In genomic region chr3:72446406-72447058, GRCh38 we compare ENCODE assay signal across 8 cellular contexts. TPM values are rescaled to one million over a fixed set of nuclear protein-coding genes. Genes with fewer than 3 reads are reported as not detected.
DNase-seq lines count a peak whose midpoint lies in the region; ATAC-seq, FAIRE-seq and TF ChIP-seq lines count a peak whose summit lies in the region.

Gene RYBP, minus strand, starts transcription at chr3:72446621.

- peak within 1 kb of the TSS; percentile 92 to 95 (median 94) for H3K4me3 Mint-ChIP-seq in immature natural killer cell

- peak in 1 of 2 experiments; percentile 26; a peak in 1 of 4 replicates for TF ChIP-seq RAD21 in K562 (CRISPR knock-in tag; conservative IDR thresholded peaks at IDR 0.05 in 1 of 2, IDR thresholded peaks at IDR 0.05 in 1 of 2)

- peaks cover 34% of the 10 kb centered on the region; the same call in 1 of the 2 replicates for H4K20me1 ChIP-seq in K562 (replicated peaks; ENCODE audit: control insufficient read depth, insufficient read depth, low read length)

- TF ChIP-seq CTCF in K562 (IDR thresholded peaks at IDR 0.05 in 2 of 3, conservative IDR thresholded peaks at IDR 0.05 in 1 of 3; ENCODE audit: insufficient read depth in 2 of 3, low read depth in 1 of 3, low read length in 3 of 3): peak in 1 of 3 experiments; percentile 46; a peak in 2 of 6 replicates

- H3K27ac ChIP-seq in K562 (ENCODE audit: extremely low read depth, low read depth, low read length) (peak within 1 kb of the TSS; percentile 93), skin epidermis (peak within 1 kb of the TSS; percentile 41 to 96 (median 92))

- H3K4me1 ChIP-seq in K562 (replicated peaks in 1 of 2; ENCODE audit: control insufficient read depth in 2 of 2, insufficient read depth in 2 of 2, low read length in 2 of 2): peaks cover 27 to 38% of the 10 kb centered on the region in 2 experiments

- peak within 1 kb of the TSS; percentile 89 to 96 for H3K9ac ChIP-seq in K562 (ENCODE audit: insufficient read depth in 1 of 2, low read depth in 2 of 2, low read length in 2 of 2)

- no peaks in the 10 kb centered on the region for H3K9me3 ChIP-seq in K562 (replicated peaks; ENCODE audit: control insufficient read depth, insufficient read depth, low read depth, low read length)

- H3K4me1 Mint-ChIP-seq in immature natural killer cell: peaks cover 50 to 53% of the 10 kb centered on the region in 2 donors

- BruUV-seq in K562 (replicated peaks; lab: Mats Ljungman, UMichigan): no TSS peak

- peak; percentile 14 to 67 (median 56) for DNase-seq in stimulated activated naive CD4-positive, alpha-beta T cell (lab: John Stamatoyannopoulos, UW)
- DNase-seq in stimulated activated naive CD4-positive, alpha-beta T cell treated with Interleukin-2 at 50 U/mL for 16 hours (lab: John Stamatoyannopoulos, UW): no peak
- DNase-seq in RKO (ENCODE audit: low spot score): peak; percentile 37
- no peak for DNase-seq in K562 (ENCODE audit: extremely low read depth in 1 of 4, low spot score in 3 of 4)
- no peak for DNase-seq in immature natural killer cell
- no peak for DNase-seq in cortex of kidney (lab: John Stamatoyannopoulos, UW)

- POLR2A ChIA-PET in K562 (lab: Yijun Ruan, JAX): interaction anchor here (1.1 kb wide), 1 partner anchor 21 kb away, joined by 3 read pairs; no protein-coding TSS in a partner anchor

- WGBS in K562 (ENCODE audit: insufficient coverage, low coverage, missing lambda C conversion rate): 1% methylated on average over 11 of the region's 45 CpGs

- no peaks in the 10 kb centered on the region for H3K27me3 ChIP-seq in K562 (ENCODE audit: control insufficient read depth in 2 of 2, insufficient read depth in 2 of 2, low read length in 2 of 2)

- H3K36me3 Mint-ChIP-seq in immature natural killer cell: no peaks in the 10 kb centered on the region

- H3K9me3 Mint-ChIP-seq in immature natural killer cell: no peaks in the 10 kb centered on the region

- H3K9me1 ChIP-seq in K562 (ENCODE audit: control insufficient read depth, insufficient read depth, low read length): no peaks in the 10 kb centered on the region

- peaks cover 22% of the 10 kb centered on the region for H3K36me3 ChIP-seq in K562 (ENCODE audit: control insufficient read depth, insufficient read depth, low read length)

- peak within 1 kb of the TSS; percentile 76 for H2AFZ ChIP-seq in K562 (ENCODE audit: low read depth, low read length)

- ATAC-seq in HG02981 (IDR thresholded peaks at IDR 0.05; ENCODE audit: unreplicated experiment) (peak; percentile 9), K562 (peak; percentile 65)

- H3K27me3 Mint-ChIP-seq in immature natural killer cell (ENCODE audit: low read depth in 3 of 3): peaks cover 7 to 27% (median 20%) of the 10 kb centered on the region in 3 donors

- peak; percentile 17; the same call in 1 of the 2 replicates for TF ChIP-seq POLR2A in K562 (conservative IDR thresholded peaks at IDR 0.05)

- in situ Hi-C loops in K562 (cut with MboI): no loop called here

- TF ChIP-seq EP300 in K562 (IDR thresholded peaks at IDR 0.05; ENCODE audit: low read length): no peak

- CTCF ChIA-PET in K562 (lab: Yijun Ruan, JAX; ENCODE audit: low intra/inter-chr PET ratio): no interaction called here

- peaks cover 57% of the 10 kb centered on the region for H3K79me2 ChIP-seq in K562 (ENCODE audit: control insufficient read depth, insufficient read depth, low read length)

- H3K4me2 ChIP-seq in K562 (ENCODE audit: insufficient read depth, low read length): peak within 1 kb of the TSS; percentile 85

- FAIRE-seq in K562 (lab: Jason Lieb, UNC): no peak

- intact Hi-C loops in K562 (cut with micrococcal nuclease): loop anchor here (5.0 to 10.0 kb wide), 5 partner anchors 41 to 368 kb away; no protein-coding TSS in a partner anchor

- peak within 1 kb of the TSS; percentile 86 to 95 (median 91) for H3K27ac Mint-ChIP-seq in immature natural killer cell

- H3K4me3 ChIP-seq in K562 (peak within 1 kb of the TSS; percentile 69), skin epidermis (peak within 1 kb of the TSS; percentile 59 to 93 (median 85))

TF ChIP-seq in K562, 482 proteins besides CTCF, POLR2A, EP300 and RAD21 (continues in another document):
- TF ChIP-seq KDM1A (IDR thresholded peaks at IDR 0.05) (no peak), ZFP1 (CRISPR knock-in tag; IDR thresholded peaks at IDR 0.05) (no peak), BRD4 (IDR thresholded peaks at IDR 0.05) (no peak), SMAD4 (CRISPR knock-in tag; conservative IDR thresholded peaks at IDR 0.05) (peak; percentile 13; the same call in 1 of the 2 replicates), ZNF217 (CRISPR knock-in tag; IDR thresholded peaks at IDR 0.05) (no peak), RBBP5 (IDR thresholded peaks at IDR 0.05; ENCODE audit: borderline replicate concordance, insufficient read depth, low read length, poor library complexity, severe bottlenecking) (peak; percentile 49), TAF15 (IDR thresholded peaks at IDR 0.05; ENCODE audit: low read depth, low read length) (no peak), NELFE (IDR thresholded peaks at IDR 0.05; ENCODE audit: insufficient read depth, insufficient read length) (no peak), EHMT2 (IDR thresholded peaks at IDR 0.05) (no peak), HBP1 (CRISPR knock-in tag; IDR thresholded peaks at IDR 0.05) (0 out of 2 replicates have a peak, but pooled peaks have one; percentile 61), ZNF609 (CRISPR knock-in tag; IDR thresholded peaks at IDR 0.05; ENCODE audit: borderline replicate concordance) (no peak), NUFIP1 (IDR thresholded peaks at IDR 0.05; ENCODE audit: partially characterized antibody) (no peak), ETS2 (tag; IDR thresholded peaks at IDR 0.05; ENCODE audit: borderline replicate concordance, poor library complexity, severe bottlenecking) (no peak), RBFOX2 (IDR thresholded peaks at IDR 0.05; ENCODE audit: low read depth, low read length) (peak; percentile 71), MBD2 (IDR thresholded peaks at IDR 0.05; ENCODE audit: borderline replicate concordance, low read depth) (no peak)

RNA-seq across cellular contexts. Expression of gene RYBP, which starts in this region (rescaled TPM):
- 4.0 and 11.2 TPM in 2 replicates for total RNA-seq in K562 (2011; cell fraction: chromatin; rRNA removed; ENCODE audit: low replicate concordance)
- 2.7 and 3.4 TPM in 2 replicates for total RNA-seq in K562 (2011; cell fraction: nucleolus; rRNA removed)
- total RNA-seq in K562 (2011; cell fraction: nucleoplasm; rRNA removed): 7.3 and 13.5 TPM in 2 replicates
- 4.9 and 6.6 TPM in 2 replicates for total RNA-seq in K562 (2014; rRNA removed)
- 13.4 and 13.8 TPM in 2 replicates for total RNA-seq in K562 (2014; rRNA removed; fragmentation: Illumina TruSeq; extraction: Trizol)
- 13.2 and 14.8 TPM in 2 replicates for total RNA-seq in K562 (2015; rRNA removed; fragmentation: Illumina TruSeq; extraction: Trizol)
- 12.6 and 13.5 TPM in 2 replicates for total RNA-seq in K562 (2021)
- 6.0 and 9.6 TPM in 2 replicates for polyA plus RNA-seq in K562 (2011; rRNA removed)
- polyA plus RNA-seq in K562 (2011; cell fraction: cytosol; rRNA removed): 1.9 and 3.6 TPM in 2 replicates
- 4.8 and 5.3 TPM in 2 replicates for polyA plus RNA-seq in K562 (2011; cell fraction: nucleus; rRNA removed)
- 11.9 and 12.6 TPM in 2 replicates for polyA plus RNA-seq in K562 (2012)
- 14.7 and 16.6 TPM in 2 replicates for polyA plus RNA-seq in K562 (2014; fragmentation: Illumina TruSeq; extraction: Trizol)
- polyA plus RNA-seq in K562 (2014; fragmentation: Nextera tagmentation; extraction: Ambion mirVana): 1 to 10 TPM; 4.8 to 4.9 TPM
- polyA plus RNA-seq in K562 (2014; rRNA removed): 9.0 and 9.1 TPM in 2 replicates
- 9.1 and 10.5 TPM in 2 replicates for polyA minus RNA-seq in K562 (2011; rRNA and poly(A)+ RNA removed)
- polyA minus RNA-seq in K562 (2011; cell fraction: cytosol; rRNA and poly(A)+ RNA removed): 3.8 and 5.9 TPM in 2 replicates
- 4.4 and 7.7 TPM in 2 replicates for polyA minus RNA-seq in K562 (2011; cell fraction: nucleus; rRNA and poly(A)+ RNA removed)
- 1 to 10 TPM; 1.6 to 2.2 (median 1.8) TPM for polyA plus RNA-seq in immature natural killer cell

Comparison
In these comparisons a context has a peak if more than half of its experiments do, and no peak if none do; other contexts are left out.
1. DNase-seq: peak in stimulated activated naive CD4-positive, alpha-beta T cell (6 of 6) and RKO (single experiment); none in stimulated activated naive CD4-positive, alpha-beta T cell treated with Interleukin-2 at 50 U/mL for 16 hours (single experiment), K562 (0 of 4), immature natural killer cell (0 of 3) and cortex of kidney (single experiment).